ENCODE assay signal across 1 cellular context in the genomic region with DNA sequence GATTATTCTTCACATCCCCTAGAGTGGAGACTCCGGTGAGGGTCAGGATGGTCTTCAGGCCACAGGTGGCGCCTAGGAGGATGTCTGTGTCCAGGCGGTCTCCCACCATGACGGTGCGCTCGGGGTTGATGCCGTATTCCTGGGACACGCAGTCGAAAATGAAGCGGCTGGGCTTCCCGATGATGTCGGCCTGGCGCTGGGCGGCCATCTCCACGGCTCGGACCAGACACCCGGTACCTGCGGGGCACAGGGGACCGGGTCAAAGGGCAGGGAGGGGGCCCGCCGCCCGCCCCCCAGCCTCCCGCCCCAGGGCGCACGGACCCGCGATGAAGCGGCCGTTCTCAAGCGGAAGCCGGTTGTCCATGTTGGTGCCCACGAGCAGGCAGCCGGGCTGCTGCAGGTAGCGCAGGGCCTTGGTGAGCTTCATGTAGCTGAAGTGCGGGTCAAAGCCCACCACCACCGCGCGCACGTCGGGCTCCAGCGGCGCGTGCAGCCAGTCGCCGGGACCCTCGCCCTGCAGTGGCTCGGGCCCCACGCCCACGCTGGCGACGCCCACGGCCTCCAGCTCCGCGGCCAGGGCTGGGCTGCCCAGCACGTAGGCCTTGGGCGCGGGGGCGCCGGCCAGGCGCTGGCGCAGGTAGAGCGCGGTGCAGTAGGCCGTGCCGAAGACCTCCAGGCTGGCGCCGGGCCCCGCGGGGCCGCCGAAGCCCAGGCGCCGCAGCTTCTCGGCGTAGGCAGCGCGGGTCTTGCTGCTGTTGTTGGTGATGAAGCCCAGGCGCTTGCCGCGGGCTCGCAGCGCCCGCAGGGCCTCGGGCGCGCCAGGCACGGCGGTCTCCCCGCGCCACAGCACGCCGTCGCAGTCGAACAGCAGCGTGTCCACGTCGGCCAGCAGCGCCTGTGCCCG.
TF ChIP-seq lines count a peak whose summit lies in the region.

No MANE protein-coding gene starts in this region.

TF ChIP-seq in HepG2, 621 proteins besides CTCF, POLR2A, EP300 and RAD21 (continued from another document and continues in another):
- TF ChIP-seq HNRNPLL (IDR thresholded peaks at IDR 0.05; ENCODE audit: low read depth, low read length, poor library complexity, severe bottlenecking): no peak
- TF ChIP-seq HDAC2 (CRISPR knock-in tag; IDR thresholded peaks at IDR 0.05): no peak
- TF ChIP-seq KLF16 (CRISPR knock-in tag; IDR thresholded peaks at IDR 0.05): no peak
- TF ChIP-seq, protein P1, sequence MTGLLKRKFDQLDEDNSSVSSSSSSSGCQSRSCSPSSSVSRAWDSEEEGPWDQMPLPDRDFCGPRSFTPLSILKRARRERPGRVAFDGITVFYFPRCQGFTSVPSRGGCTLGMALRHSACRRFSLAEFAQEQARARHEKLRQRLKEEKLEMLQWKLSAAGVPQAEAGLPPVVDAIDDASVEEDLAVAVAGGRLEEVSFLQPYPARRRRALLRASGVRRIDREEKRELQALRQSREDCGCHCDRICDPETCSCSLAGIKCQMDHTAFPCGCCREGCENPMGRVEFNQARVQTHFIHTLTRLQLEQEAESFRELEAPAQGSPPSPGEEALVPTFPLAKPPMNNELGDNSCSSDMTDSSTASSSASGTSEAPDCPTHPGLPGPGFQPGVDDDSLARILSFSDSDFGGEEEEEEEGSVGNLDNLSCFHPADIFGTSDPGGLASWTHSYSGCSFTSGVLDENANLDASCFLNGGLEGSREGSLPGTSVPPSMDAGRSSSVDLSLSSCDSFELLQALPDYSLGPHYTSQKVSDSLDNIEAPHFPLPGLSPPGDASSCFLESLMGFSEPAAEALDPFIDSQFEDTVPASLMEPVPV (CRISPR knock-in tag; IDR thresholded peaks at IDR 0.05): no peak
- TF ChIP-seq MEIS1 (CRISPR knock-in tag; IDR thresholded peaks at IDR 0.05; ENCODE audit: borderline replicate concordance): no peak
- no peak for TF ChIP-seq POLR2AphosphoS5 (IDR thresholded peaks at IDR 0.05; ENCODE audit: low read depth, low read length)
- no peak for TF ChIP-seq ZNF607 (CRISPR knock-in tag; IDR thresholded peaks at IDR 0.05; ENCODE audit: borderline replicate concordance)
- no peak for TF ChIP-seq ZNF652 (CRISPR knock-in tag; IDR thresholded peaks at IDR 0.05; ENCODE audit: borderline replicate concordance, low read depth)
- TF ChIP-seq NFIC (IDR thresholded peaks at IDR 0.05; ENCODE audit: low read length): no peak
- no peak for TF ChIP-seq NFE2L2 (IDR thresholded peaks at IDR 0.05; ENCODE audit: low read length)
- no peak for TF ChIP-seq ZNF20 (CRISPR knock-in tag; IDR thresholded peaks at IDR 0.05)
- no peak for TF ChIP-seq SMAD1 (CRISPR knock-in tag; IDR thresholded peaks at IDR 0.05; ENCODE audit: borderline replicate concordance, low read depth)
- TF ChIP-seq ESRRA (CRISPR knock-in tag; IDR thresholded peaks at IDR 0.05; ENCODE audit: low read depth): no peak
- no peak for TF ChIP-seq STAT5B (CRISPR knock-in tag; IDR thresholded peaks at IDR 0.05)
- TF ChIP-seq AHR (CRISPR knock-in tag; IDR thresholded peaks at IDR 0.05): no peak
- TF ChIP-seq MEIS2 (CRISPR knock-in tag; IDR thresholded peaks at IDR 0.05): peak; percentile 31; the same call in 1 of the 2 replicates
- no peak for TF ChIP-seq ZMYM3 (CRISPR knock-in tag; IDR thresholded peaks at IDR 0.05)
- TF ChIP-seq JDP2 (CRISPR knock-in tag; IDR thresholded peaks at IDR 0.05; ENCODE audit: borderline replicate concordance): no peak
- TF ChIP-seq, protein P2, sequence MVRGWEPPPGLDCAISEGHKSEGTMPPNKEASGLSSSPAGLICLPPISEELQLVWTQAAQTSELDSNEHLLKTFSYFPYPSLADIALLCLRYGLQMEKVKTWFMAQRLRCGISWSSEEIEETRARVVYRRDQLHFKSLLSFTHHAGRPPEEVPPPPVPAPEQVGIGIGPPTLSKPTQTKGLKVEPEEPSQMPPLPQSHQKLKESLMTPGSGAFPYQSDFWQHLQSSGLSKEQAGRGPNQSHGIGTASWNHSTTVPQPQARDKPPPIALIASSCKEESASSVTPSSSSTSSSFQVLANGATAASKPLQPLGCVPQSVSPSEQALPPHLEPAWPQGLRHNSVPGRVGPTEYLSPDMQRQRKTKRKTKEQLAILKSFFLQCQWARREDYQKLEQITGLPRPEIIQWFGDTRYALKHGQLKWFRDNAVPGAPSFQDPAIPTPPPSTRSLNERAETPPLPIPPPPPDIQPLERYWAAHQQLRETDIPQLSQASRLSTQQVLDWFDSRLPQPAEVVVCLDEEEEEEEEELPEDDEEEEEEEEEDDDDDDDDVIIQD (CRISPR knock-in tag; IDR thresholded peaks at IDR 0.05; ENCODE audit: low read depth): no peak
- no peak for TF ChIP-seq CCAR2 (optimal IDR thresholded peaks at IDR 0.05; ENCODE audit: low read depth, low read length)
- TF ChIP-seq ZNF468 (CRISPR knock-in tag; IDR thresholded peaks at IDR 0.05): no peak
- TF ChIP-seq SIX4 (CRISPR knock-in tag; IDR thresholded peaks at IDR 0.05): no peak
- TF ChIP-seq HOXA9 (CRISPR knock-in tag; IDR thresholded peaks at IDR 0.05; ENCODE audit: borderline replicate concordance): no peak
- TF ChIP-seq, protein P3, sequence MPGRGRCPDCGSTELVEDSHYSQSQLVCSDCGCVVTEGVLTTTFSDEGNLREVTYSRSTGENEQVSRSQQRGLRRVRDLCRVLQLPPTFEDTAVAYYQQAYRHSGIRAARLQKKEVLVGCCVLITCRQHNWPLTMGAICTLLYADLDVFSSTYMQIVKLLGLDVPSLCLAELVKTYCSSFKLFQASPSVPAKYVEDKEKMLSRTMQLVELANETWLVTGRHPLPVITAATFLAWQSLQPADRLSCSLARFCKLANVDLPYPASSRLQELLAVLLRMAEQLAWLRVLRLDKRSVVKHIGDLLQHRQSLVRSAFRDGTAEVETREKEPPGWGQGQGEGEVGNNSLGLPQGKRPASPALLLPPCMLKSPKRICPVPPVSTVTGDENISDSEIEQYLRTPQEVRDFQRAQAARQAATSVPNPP (CRISPR knock-in tag; IDR thresholded peaks at IDR 0.05): no peak
- 0 out of 2 replicates have a peak, but pooled peaks have one; percentile 10 for TF ChIP-seq IRX3 (CRISPR knock-in tag; IDR thresholded peaks at IDR 0.05; ENCODE audit: borderline replicate concordance, low read depth)
- no peak for TF ChIP-seq ZNF547 (CRISPR knock-in tag; IDR thresholded peaks at IDR 0.05)
- TF ChIP-seq, protein P4, sequence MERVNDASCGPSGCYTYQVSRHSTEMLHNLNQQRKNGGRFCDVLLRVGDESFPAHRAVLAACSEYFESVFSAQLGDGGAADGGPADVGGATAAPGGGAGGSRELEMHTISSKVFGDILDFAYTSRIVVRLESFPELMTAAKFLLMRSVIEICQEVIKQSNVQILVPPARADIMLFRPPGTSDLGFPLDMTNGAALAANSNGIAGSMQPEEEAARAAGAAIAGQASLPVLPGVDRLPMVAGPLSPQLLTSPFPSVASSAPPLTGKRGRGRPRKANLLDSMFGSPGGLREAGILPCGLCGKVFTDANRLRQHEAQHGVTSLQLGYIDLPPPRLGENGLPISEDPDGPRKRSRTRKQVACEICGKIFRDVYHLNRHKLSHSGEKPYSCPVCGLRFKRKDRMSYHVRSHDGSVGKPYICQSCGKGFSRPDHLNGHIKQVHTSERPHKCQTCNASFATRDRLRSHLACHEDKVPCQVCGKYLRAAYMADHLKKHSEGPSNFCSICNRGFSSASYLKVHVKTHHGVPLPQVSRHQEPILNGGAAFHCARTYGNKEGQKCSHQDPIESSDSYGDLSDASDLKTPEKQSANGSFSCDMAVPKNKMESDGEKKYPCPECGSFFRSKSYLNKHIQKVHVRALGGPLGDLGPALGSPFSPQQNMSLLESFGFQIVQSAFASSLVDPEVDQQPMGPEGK (CRISPR knock-in tag; IDR thresholded peaks at IDR 0.05): no peak
- TF ChIP-seq, protein P5, sequence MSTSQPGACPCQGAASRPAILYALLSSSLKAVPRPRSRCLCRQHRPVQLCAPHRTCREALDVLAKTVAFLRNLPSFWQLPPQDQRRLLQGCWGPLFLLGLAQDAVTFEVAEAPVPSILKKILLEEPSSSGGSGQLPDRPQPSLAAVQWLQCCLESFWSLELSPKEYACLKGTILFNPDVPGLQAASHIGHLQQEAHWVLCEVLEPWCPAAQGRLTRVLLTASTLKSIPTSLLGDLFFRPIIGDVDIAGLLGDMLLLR (CRISPR knock-in tag; IDR thresholded peaks at IDR 0.05): no peak
- no peak for TF ChIP-seq ZNF749 (CRISPR knock-in tag; IDR thresholded peaks at IDR 0.05; ENCODE audit: borderline replicate concordance)
- peak; percentile 13; the same call in 1 of the 2 replicates for TF ChIP-seq MAX (IDR thresholded peaks at IDR 0.05)
- TF ChIP-seq ZNF773 (CRISPR knock-in tag; IDR thresholded peaks at IDR 0.05; ENCODE audit: borderline replicate concordance): no peak; the same call in 1 of the 2 replicates
- no peak for TF ChIP-seq ZNF878 (CRISPR knock-in tag; IDR thresholded peaks at IDR 0.05)
- TF ChIP-seq KDM4B (CRISPR knock-in tag; IDR thresholded peaks at IDR 0.05): no peak
- TF ChIP-seq ZNF776 (CRISPR knock-in tag; IDR thresholded peaks at IDR 0.05): no peak
- TF ChIP-seq, protein P6, sequence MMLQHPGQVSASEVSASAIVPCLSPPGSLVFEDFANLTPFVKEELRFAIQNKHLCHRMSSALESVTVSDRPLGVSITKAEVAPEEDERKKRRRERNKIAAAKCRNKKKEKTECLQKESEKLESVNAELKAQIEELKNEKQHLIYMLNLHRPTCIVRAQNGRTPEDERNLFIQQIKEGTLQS (CRISPR knock-in tag; IDR thresholded peaks at IDR 0.05): no peak
- no peak for TF ChIP-seq ZNF333 (CRISPR knock-in tag; IDR thresholded peaks at IDR 0.05; ENCODE audit: borderline replicate concordance)
- TF ChIP-seq, protein P7, sequence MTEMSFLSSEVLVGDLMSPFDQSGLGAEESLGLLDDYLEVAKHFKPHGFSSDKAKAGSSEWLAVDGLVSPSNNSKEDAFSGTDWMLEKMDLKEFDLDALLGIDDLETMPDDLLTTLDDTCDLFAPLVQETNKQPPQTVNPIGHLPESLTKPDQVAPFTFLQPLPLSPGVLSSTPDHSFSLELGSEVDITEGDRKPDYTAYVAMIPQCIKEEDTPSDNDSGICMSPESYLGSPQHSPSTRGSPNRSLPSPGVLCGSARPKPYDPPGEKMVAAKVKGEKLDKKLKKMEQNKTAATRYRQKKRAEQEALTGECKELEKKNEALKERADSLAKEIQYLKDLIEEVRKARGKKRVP (CRISPR knock-in tag; IDR thresholded peaks at IDR 0.05): no peak
- no peak for TF ChIP-seq EHMT2 (IDR thresholded peaks at IDR 0.05; ENCODE audit: borderline replicate concordance, low read depth, low read length)
- no peak for TF ChIP-seq ZNF7 (CRISPR knock-in tag; IDR thresholded peaks at IDR 0.05)
- TF ChIP-seq ZNF569 (CRISPR knock-in tag; IDR thresholded peaks at IDR 0.05; ENCODE audit: borderline replicate concordance): no peak
- TF ChIP-seq CEBPB (IDR thresholded peaks at IDR 0.05; ENCODE audit: borderline replicate concordance, low read depth, low read length): no peak
- no peak for TF ChIP-seq ZNF160 (CRISPR knock-in tag; IDR thresholded peaks at IDR 0.05)
- TF ChIP-seq BRD4 (CRISPR knock-in tag; IDR thresholded peaks at IDR 0.05): 0 out of 2 replicates have a peak, but pooled peaks have one; percentile 47
- peak; percentile 56 for TF ChIP-seq IKZF4 (CRISPR knock-in tag; IDR thresholded peaks at IDR 0.05; ENCODE audit: borderline replicate concordance, low read depth, not compliant biosample characterization)
- TF ChIP-seq KAT8 (CRISPR knock-in tag; IDR thresholded peaks at IDR 0.05): no peak
- no peak for TF ChIP-seq MTA1 (CRISPR knock-in tag; IDR thresholded peaks at IDR 0.05; ENCODE audit: borderline replicate concordance)
- TF ChIP-seq TBX3 (IDR thresholded peaks at IDR 0.05; ENCODE audit: borderline replicate concordance): no peak
- no peak for TF ChIP-seq ZBTB20 (CRISPR knock-in tag; IDR thresholded peaks at IDR 0.05; ENCODE audit: borderline replicate concordance, low read depth)
- TF ChIP-seq ETV5 (CRISPR knock-in tag; IDR thresholded peaks at IDR 0.05; ENCODE audit: borderline replicate concordance): no peak
- TF ChIP-seq ZFYVE20 (CRISPR knock-in tag; IDR thresholded peaks at IDR 0.05; ENCODE audit: borderline replicate concordance, low read depth): no peak
- no peak for TF ChIP-seq SATB2 (CRISPR knock-in tag; IDR thresholded peaks at IDR 0.05)
- no peak for TF ChIP-seq NCOA1 (CRISPR knock-in tag; IDR thresholded peaks at IDR 0.05)
- no peak for TF ChIP-seq HOXA7 (CRISPR knock-in tag; IDR thresholded peaks at IDR 0.05)
- TF ChIP-seq GTF2F1 (IDR thresholded peaks at IDR 0.05; ENCODE audit: low read length): no peak
- TF ChIP-seq, protein P8, sequence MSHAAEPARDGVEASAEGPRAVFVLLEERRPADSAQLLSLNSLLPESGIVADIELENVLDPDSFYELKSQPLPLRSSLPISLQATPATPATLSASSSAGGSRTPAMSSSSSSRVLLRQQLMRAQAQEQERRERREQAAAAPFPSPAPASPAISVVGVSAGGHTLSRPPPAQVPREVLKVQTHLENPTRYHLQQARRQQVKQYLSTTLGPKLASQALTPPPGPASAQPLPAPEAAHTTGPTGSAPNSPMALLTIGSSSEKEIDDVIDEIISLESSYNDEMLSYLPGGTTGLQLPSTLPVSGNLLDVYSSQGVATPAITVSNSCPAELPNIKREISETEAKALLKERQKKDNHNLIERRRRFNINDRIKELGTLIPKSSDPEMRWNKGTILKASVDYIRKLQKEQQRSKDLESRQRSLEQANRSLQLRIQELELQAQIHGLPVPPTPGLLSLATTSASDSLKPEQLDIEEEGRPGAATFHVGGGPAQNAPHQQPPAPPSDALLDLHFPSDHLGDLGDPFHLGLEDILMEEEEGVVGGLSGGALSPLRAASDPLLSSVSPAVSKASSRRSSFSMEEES (CRISPR knock-in tag; IDR thresholded peaks at IDR 0.05): no peak
- TF ChIP-seq MTF2 (CRISPR knock-in tag; IDR thresholded peaks at IDR 0.05; ENCODE audit: borderline replicate concordance): no peak
- peak; percentile 62 for TF ChIP-seq YY1 (IDR thresholded peaks at IDR 0.05; ENCODE audit: insufficient read depth, insufficient replicate concordance, low read depth, low read length)
- no peak for TF ChIP-seq ZMAT5 (CRISPR knock-in tag; IDR thresholded peaks at IDR 0.05; ENCODE audit: borderline replicate concordance, low read depth)
- TF ChIP-seq ZBTB8A (CRISPR knock-in tag; IDR thresholded peaks at IDR 0.05; ENCODE audit: borderline replicate concordance, low read depth): no peak
- no peak for TF ChIP-seq HHEX (CRISPR knock-in tag; IDR thresholded peaks at IDR 0.05)
- TF ChIP-seq ZNF567 (CRISPR knock-in tag; IDR thresholded peaks at IDR 0.05; ENCODE audit: borderline replicate concordance): no peak
- TF ChIP-seq RARA (CRISPR knock-in tag; IDR thresholded peaks at IDR 0.05): no peak
- no peak; the same call in 1 of the 2 replicates for TF ChIP-seq ZNF263 (CRISPR knock-in tag; IDR thresholded peaks at IDR 0.05)
- TF ChIP-seq ATF7-NPFF (CRISPR knock-in tag; IDR thresholded peaks at IDR 0.05; ENCODE audit: low read depth): no peak
